15 cellular contexts compared by ENCODE assay signal in genomic region chr15:99477745-99478525, GRCh38.
DNase-seq lines count a peak whose midpoint lies in the region; ATAC-seq, FAIRE-seq and TF ChIP-seq lines count a peak whose summit lies in the region.
"Had no signal": no experiment of that assay in that cellular context is flagged by ENCODE, and none has a peak within 500 bp of the region (broad histone marks: within the 10 kb centered on the region; RNA-seq: fewer than 3 reads in every experiment).

No MANE protein-coding gene starts in this region.

- ATAC-seq in GM12878 (no peak), left colon (no peak)
- ATAC-seq: WTC11 had no signal

- SMC1A ChIA-PET in GM12878 (lab: Charles Lee; ENCODE audit: uncharacterized antibody, unreplicated experiment), result interaction anchor here (0.6 to 2.0 kb wide), 15 partner anchors 8 to 1118 kb away, joined by 3 to 8 read pairs (median 3); no protein-coding TSS in a partner anchor

- no peak for TF ChIP-seq POLR2A in GM12878 (IDR thresholded peaks at IDR 0.05; ENCODE audit: low read depth, low read length)

- RAD21 ChIA-PET in GM12878 (lab: Charles Lee; ENCODE audit: unreplicated experiment), result interaction anchor here (1.0 to 1.5 kb wide), 3 partner anchors 8 to 89 kb away, joined by 4 read pairs; no protein-coding TSS in a partner anchor

- no peaks in the 10 kb centered on the region for H4K20me1 ChIP-seq in GM12878 (ENCODE audit: control insufficient read depth, insufficient read depth)

- H3K4me2 ChIP-seq in GM12878 (ENCODE audit: control insufficient read depth, insufficient read depth), result no peak overlapping the region

- WGBS in GM12878 (ENCODE audit: insufficient coverage, insufficient replicate concordance, low lambda C conversion rate, missing lambda C conversion rate), result 88% methylated on average over 14 of the region's 14 CpGs

- no peak for TF ChIP-seq RAD21 in GM12878 (IDR thresholded peaks at IDR 0.05; ENCODE audit: insufficient read depth, low read depth, low read length)

- H2AFZ ChIP-seq in GM12878 (ENCODE audit: control insufficient read depth, low read depth, low read length), result no peak overlapping the region

- in situ Hi-C loops in GM12878 (cut with MboI), result no loop called here

- FAIRE-seq in GM12878 (lab: Jason Lieb, UNC), result peak; percentile 57
- FAIRE-seq: endothelial cell of umbilical vein had no signal

- DNase-seq in NOMO-1 treated with DMSO at 0.1 percent for 48 hours (lab: John Stamatoyannopoulos, UW; ENCODE audit: unreplicated experiment), result peak; percentile 1
- DNase-seq in NOMO-1 treated with dmso at 0.1 percent for 144 hours (lab: John Stamatoyannopoulos, UW; ENCODE audit: unreplicated experiment), result no peak
- no peak for DNase-seq in GM12878 (ENCODE audit: low read depth, low spot score)
- DNase-seq in posterior vena cava (ENCODE audit: low spot score), result peak; percentile 72
- DNase-seq in retina, result no peak
- DNase-seq in NCI-H446 treated with DMSO at 0.1 percent for 48 hours (lab: John Stamatoyannopoulos, UW), result no peak
- no peak for DNase-seq in left colon
- DNase-seq: 8988T; CD8-positive, alpha-beta memory T cell; NCI-H1048; OCI-M1 had no signal

- H3K4me1 ChIP-seq in HEK293 (ENCODE audit: control insufficient read depth, insufficient read depth, low read length) (peaks cover 2% of the 10 kb centered on the region; the same call in 1 of the 2 replicates), GM12878 (ENCODE audit: control insufficient read depth, insufficient read depth, low read length) (peaks cover 22% of the 10 kb centered on the region)

- no peak overlapping the region for H3K4me3 ChIP-seq in HEK293 (ENCODE audit: low read depth, low read length)
- no peak overlapping the region for H3K4me3 ChIP-seq in GM12878
- H3K4me3 ChIP-seq: tibial nerve had no signal

- H3K36me3 ChIP-seq in HEK293 (ENCODE audit: control insufficient read depth in 2 of 2, insufficient read depth in 1 of 2, low read length in 2 of 2) (no peaks in the 10 kb centered on the region), GM12878 (ENCODE audit: control insufficient read depth in 2 of 2, insufficient read depth in 2 of 2, low read length in 1 of 2) (no peaks in the 10 kb centered on the region)
- H3K36me3 ChIP-seq: tibial nerve had no signal

- H3K9ac ChIP-seq in GM12878 (ENCODE audit: control insufficient read depth, insufficient read depth, low read length), result no peak overlapping the region

- H3K27me3 ChIP-seq in GM12878 (replicated peaks in 1 of 2; ENCODE audit: control insufficient read depth in 2 of 2, insufficient read depth in 2 of 2, low read length in 1 of 2), result no peaks in the 10 kb centered on the region
- H3K27me3 ChIP-seq: tibial nerve had no signal

- no peaks in the 10 kb centered on the region for H3K9me3 ChIP-seq in HEK293 (ENCODE audit: control insufficient read depth, insufficient read depth, low read depth, low read length)
- no peaks in the 10 kb centered on the region for H3K9me3 ChIP-seq in GM12878 (replicated peaks; ENCODE audit: control insufficient read depth, insufficient read depth, low read length)
- H3K9me3 ChIP-seq: tibial nerve had no signal

- intact Hi-C loops in GM12878 (cut with micrococcal nuclease; ENCODE audit: unreplicated experiment) (no loop called here), posterior vena cava (cut with DNase I) (loop anchor here in 1 of 2 donors (10.0 kb wide), 1 partner anchor 87 kb away; the partner anchor contains the start of gene MEF2A), left colon (cut with DNase I, micrococcal nuclease) (no loop called here)

- POLR2A ChIA-PET in HEK293 (lab: Yijun Ruan, JAX), result no interaction called here
- POLR2A ChIA-PET in GM12878 (lab: Charles Lee), result no interaction called here

- no peak for TF ChIP-seq CTCF in HEK293 (tag by site-specific recombination; IDR thresholded peaks at IDR 0.05)
- no peak for TF ChIP-seq CTCF in GM12878 (IDR thresholded peaks at IDR 0.05 in 2 of 3, conservative IDR thresholded peaks at IDR 0.05 in 1 of 3; ENCODE audit: control insufficient read depth in 2 of 3, extremely low read depth in 1 of 3, insufficient read depth in 1 of 3, low read depth in 3 of 3, low read length in 3 of 3)

- BruUV-seq in GM12878 (replicated peaks; lab: Mats Ljungman, UMichigan), result no TSS peak

- H3K79me2 ChIP-seq in GM12878 (ENCODE audit: control insufficient read depth, insufficient read depth, low read length), result no peaks in the 10 kb centered on the region

- no peak for TF ChIP-seq EP300 in GM12878 (IDR thresholded peaks at IDR 0.05; ENCODE audit: borderline replicate concordance in 1 of 2, control insufficient read depth in 1 of 2, low read depth in 2 of 2, low read length in 2 of 2)

- CTCF ChIA-PET in HEK293 (lab: Yijun Ruan, JAX), result interaction anchor here (0.9 kb wide), 1 partner anchor 10 kb away, joined by 3 read pairs; no protein-coding TSS in a partner anchor
- CTCF ChIA-PET in GM12878 (lab: Yijun Ruan, JAX), result interaction anchor here (1.1 to 1.2 kb wide), 2 partner anchors 29 to 190 kb away, joined by 3 to 4 read pairs; no protein-coding TSS in a partner anchor

- no peak overlapping the region for H3K27ac ChIP-seq in HEK293 (ENCODE audit: extremely low read depth, low read depth, low read length)
- no peak overlapping the region for H3K27ac ChIP-seq in GM12878 (ENCODE audit: control insufficient read depth, insufficient read depth)

TF ChIP-seq in HEK293, 187 proteins besides CTCF, POLR2A, EP300 and RAD21:
- no peak for TF ChIP-seq ZNF114 (tag by site-specific recombination; IDR thresholded peaks at IDR 0.05)
- 0 out of 2 replicates have a peak, but pooled peaks have one; percentile 25 for TF ChIP-seq ZNF548 (tag by site-specific recombination; IDR thresholded peaks at IDR 0.05)

TF ChIP-seq in GM12878, 131 proteins besides CTCF, POLR2A, EP300 and RAD21:
- TF ChIP-seq RCOR1 (conservative IDR thresholded peaks at IDR 0.05; ENCODE audit: low read depth, low read length) (no peak), RAD51 (IDR thresholded peaks at IDR 0.05) (no peak), CBX5 (IDR thresholded peaks at IDR 0.05; ENCODE audit: low read depth) (no peak), BHLHE40 (IDR thresholded peaks at IDR 0.05; ENCODE audit: borderline replicate concordance in 1 of 2, low read depth in 2 of 2, low read length in 1 of 2) (no peak), NR2C2 (IDR thresholded peaks at IDR 0.05; ENCODE audit: borderline replicate concordance, control insufficient read depth, insufficient read length, low read depth) (no peak), BACH1 (IDR thresholded peaks at IDR 0.05; ENCODE audit: borderline replicate concordance) (no peak), GATAD2B (conservative IDR thresholded peaks at IDR 0.05; ENCODE audit: low read depth) (no peak), MXI1 (IDR thresholded peaks at IDR 0.05; ENCODE audit: low read depth, low read length) (no peak), EZH2 (IDR thresholded peaks at IDR 0.05; ENCODE audit: borderline replicate concordance, control insufficient read depth, low read depth, low read length) (no peak), SMAD1 (IDR thresholded peaks at IDR 0.05; ENCODE audit: low read depth, partially characterized antibody) (no peak), E2F8 (IDR thresholded peaks at IDR 0.05; ENCODE audit: low read depth, partially characterized antibody) (no peak), EED (IDR thresholded peaks at IDR 0.05; ENCODE audit: low read depth) (no peak), SREBF2 (IDR thresholded peaks at IDR 0.05; ENCODE audit: low read length) (no peak), GABPA (IDR thresholded peaks at IDR 0.05; ENCODE audit: low read depth) (no peak), TBL1XR1 (IDR thresholded peaks at IDR 0.05; ENCODE audit: low read depth, low read length) (no peak), RFX5 (IDR thresholded peaks at IDR 0.05; ENCODE audit: low read depth, low read length) (no peak), MTA3 (IDR thresholded peaks at IDR 0.05; ENCODE audit: borderline replicate concordance, low read length) (no peak), YBX1 (IDR thresholded peaks at IDR 0.05) (no peak)

Comparison
In these comparisons a context has a peak if more than half of its experiments do, and no peak if none do; other contexts are left out.
1. DNase-seq: peak in NOMO-1 treated with DMSO at 0.1 percent for 48 hours (single experiment) and posterior vena cava (single experiment); none in NOMO-1 treated with dmso at 0.1 percent for 144 hours (single experiment), GM12878 (single experiment), retina (single experiment), NCI-H446 treated with DMSO at 0.1 percent for 48 hours (single experiment) and left colon (0 of 2).